24 cellular contexts compared by ENCODE assay signal in the genomic region with DNA sequence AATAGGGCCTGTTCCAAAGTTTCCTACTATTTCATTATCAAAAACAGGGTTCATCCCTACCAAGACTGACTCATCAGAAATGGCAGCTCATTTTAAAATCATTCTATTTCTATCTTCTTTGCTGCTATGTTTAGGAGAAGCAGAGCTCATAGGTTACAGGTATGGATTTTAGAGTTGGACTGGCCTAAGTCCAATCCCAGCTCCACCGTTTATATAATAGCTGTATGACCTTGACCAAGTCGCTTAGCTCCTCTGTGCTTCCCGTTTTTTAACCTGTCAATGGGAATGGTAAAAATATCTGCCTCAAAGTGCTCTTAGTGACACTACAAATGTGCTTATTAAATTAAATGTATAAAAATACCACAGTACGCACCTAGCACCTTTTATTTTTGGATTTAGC.
"Had no signal": no experiment of that assay in that cellular context is flagged by ENCODE, and none has a peak within 500 bp of the region (broad histone marks: within the 10 kb centered on the region; RNA-seq: fewer than 3 reads in every experiment).

No MANE protein-coding gene starts in this region.

- H3K27ac ChIP-seq: adrenal gland, body of pancreas, coronary artery, dorsolateral prefrontal cortex had no signal

- H3K4me3 ChIP-seq: adrenal gland, body of pancreas, coronary artery, dorsolateral prefrontal cortex had no signal

- DNase-seq: activated CD4-positive, alpha-beta memory T cell treated with anti-CD3 and anti-CD28 coated beads for 36 hours; activated CD4-positive, alpha-beta T cell treated with anti-CD3 and anti-CD28 coated beads for 36 hours; activated CD4-positive, alpha-beta T cell treated with anti-CD3 and anti-CD28 coated beads, Interleukin-2, amount 10 ng/mL, durations not matched to agents 24 days and 14 days; activated CD4-positive, CD25-positive, alpha-beta regulatory T cell; activated CD4-positive, CD25-positive, alpha-beta regulatory T cell treated with anti-CD3 and anti-CD28 coated beads, Interleukin-2, amount 50 U/mL, for 72 hours; activated CD8-positive, alpha-beta memory T cell treated with anti-CD3 and anti-CD28 coated beads, Interleukin-2, amount 10 ng/mL, durations not matched to agents 7 days and 5 days; activated CD8-positive, alpha-beta memory T cell treated with anti-CD3 and anti-CD28 coated beads, Interleukin-2, amount 50 U/mL, for 4 hours; activated CD8-positive, alpha-beta T cell treated with anti-CD3 and anti-CD28 coated beads, Interleukin-2, amount 10 ng/mL, durations not matched to agents 7 days and 5 days; activated effector memory CD4-positive, alpha-beta T cell treated with anti-CD3 and anti-CD28 coated beads, Interleukin-2, amount 50 U/mL, for 16 hours; activated naive CD4-positive, alpha-beta T cell treated with anti-CD3 and anti-CD28 coated beads for 36 hours; activated naive CD8-positive, alpha-beta T cell treated with anti-CD3 and anti-CD28 coated beads for 36 hours; activated naive CD8-positive, alpha-beta T cell treated with anti-CD3 and anti-CD28 coated beads, Interleukin-2, amount 50 U/mL, for 24 hours; activated T-cell treated with anti-CD3 and anti-CD28 coated beads, Interleukin-2, amount 50 U/mL, for 1 hour; activated T-cell treated with anti-CD3 and anti-CD28 coated beads, Interleukin-2, amount 50 U/mL, for 48 hours; adrenal gland; amygdala; aorta; dorsolateral prefrontal cortex; effector memory CD4-positive, alpha-beta T cell; endodermal cell; foreskin fibroblast had no signal

- H3K4me1 ChIP-seq: adrenal gland had no signal

- H3K27me3 ChIP-seq: adrenal gland, body of pancreas, dorsolateral prefrontal cortex had no signal

- H3K36me3 ChIP-seq: adrenal gland had no signal

- ATAC-seq: activated CD4-positive, alpha-beta T cell treated with anti-CD3 and anti-CD28 coated beads for 36 hours; activated CD8-positive, alpha-beta memory T cell treated with anti-CD3 and anti-CD28 coated beads, Interleukin-2, amount 10 ng/mL, durations not matched to agents 7 days and 5 days; activated CD8-positive, alpha-beta T cell treated with anti-CD3 and anti-CD28 coated beads, Interleukin-2, amount 10 ng/mL, durations not matched to agents 7 days and 5 days; activated naive CD8-positive, alpha-beta T cell treated with anti-CD3 and anti-CD28 coated beads, Interleukin-2, amount 50 U/mL, for 24 hours; body of pancreas; esophagus mucosa had no signal

- H3K9me3 ChIP-seq: adrenal gland, body of pancreas had no signal
